In genomic region chr7:117715784-117716445, GRCh38 we compare ENCODE assay signal across 8 cellular contexts.
A peak's percentile ranks its signal among the peaks of the same experiment; 100 is the strongest.
DNase-seq lines count a peak whose midpoint lies in the region; ATAC-seq and TF ChIP-seq lines count a peak whose summit lies in the region.

No MANE protein-coding gene starts in this region.

- intact Hi-C loops in esophagus muscularis mucosa (cut with DNase I), result no loop called here

- no peaks in the 10 kb centered on the region for H3K9me3 Mint-ChIP-seq in neural progenitor cell

- peaks cover 1% of the 10 kb centered on the region for H3K4me1 Mint-ChIP-seq in neural progenitor cell

- 76% methylated on average over 3 of the region's 3 CpGs for WGBS in esophagus muscularis mucosa

- peak in 4 of 6 experiments; percentile 30 to 77 (median 75) for TF ChIP-seq CTCF in Peyer's patch (IDR thresholded peaks at IDR 0.05)
- peak in 2 of 3 experiments; percentile 23 to 52 for TF ChIP-seq CTCF in esophagus muscularis mucosa (IDR thresholded peaks at IDR 0.05)
- peak; percentile 68 for TF ChIP-seq CTCF in neural progenitor cell (IDR thresholded peaks at IDR 0.05)

- H3K27ac Mint-ChIP-seq in neural progenitor cell, result no peak overlapping the region

- TF ChIP-seq POLR2A in Peyer's patch (IDR thresholded peaks at IDR 0.05), result no peak
- no peak for TF ChIP-seq POLR2A in esophagus muscularis mucosa (IDR thresholded peaks at IDR 0.05; ENCODE audit: low read depth)

- H3K4me1 ChIP-seq in Peyer's patch (peaks cover 0 to 9% (median 0%) of the 10 kb centered on the region in 4 donors), esophagus muscularis mucosa (no peaks in the 10 kb centered on the region), neural progenitor cell (no peaks in the 10 kb centered on the region)

- ATAC-seq in GM21825 (IDR thresholded peaks at IDR 0.05; ENCODE audit: unreplicated experiment), result peak; percentile 92

- peak; percentile 55 for DNase-seq in SIG-M5 treated with dmso at 0.1 percent for 504 hours (lab: John Stamatoyannopoulos, UW; ENCODE audit: unreplicated experiment)
- no peak for DNase-seq in SIG-M5 (lab: John Stamatoyannopoulos, UW)
- DNase-seq in Jurkat, Clone E6-1 (ENCODE audit: low read depth, low spot score), result peak; percentile 78
- peak in 1 of 3 donors; percentile 64 for DNase-seq in Peyer's patch
- DNase-seq in esophagus muscularis mucosa (ENCODE audit: extremely low spot score), result no peak
- DNase-seq in neural progenitor cell (ENCODE audit: low spot score), result peak; percentile 64
- no peak for DNase-seq in T1000 (lab: John Stamatoyannopoulos, UW)

- peaks cover 2% of the 10 kb centered on the region for H3K36me3 Mint-ChIP-seq in neural progenitor cell

- H3K4me3 ChIP-seq in Jurkat, Clone E6-1 (ENCODE audit: low read length), result no peak overlapping the region
- H3K4me3 ChIP-seq in Peyer's patch (no peak overlapping the region), esophagus muscularis mucosa (no peak overlapping the region), neural progenitor cell (no peak overlapping the region)

- H3K9ac ChIP-seq in neural progenitor cell, result no peak overlapping the region

- H3K27me3 ChIP-seq in Peyer's patch, result no peaks in the 10 kb centered on the region
- no peaks in the 10 kb centered on the region for H3K27me3 ChIP-seq in esophagus muscularis mucosa
- no peaks in the 10 kb centered on the region for H3K27me3 ChIP-seq in neural progenitor cell

- no peaks in the 10 kb centered on the region for H4K20me1 ChIP-seq in neural progenitor cell (ENCODE audit: low read depth)

- H3K36me3 ChIP-seq in Peyer's patch (no peaks in the 10 kb centered on the region), esophagus muscularis mucosa (peaks cover 0 to 40% (median 6%) of the 10 kb centered on the region in 4 donors), neural progenitor cell (peaks cover 6% of the 10 kb centered on the region)

- no peaks in the 10 kb centered on the region for H3K27me3 Mint-ChIP-seq in neural progenitor cell (ENCODE audit: insufficient read depth, low read depth)

- no peak overlapping the region for H3K4me2 ChIP-seq in neural progenitor cell

- TF ChIP-seq EP300 in esophagus muscularis mucosa (IDR thresholded peaks at IDR 0.05), result no peak

- H2AFZ ChIP-seq in neural progenitor cell (replicated peaks), result no peak overlapping the region

- H3K9me3 ChIP-seq in Peyer's patch, result no peaks in the 10 kb centered on the region
- no peaks in the 10 kb centered on the region for H3K9me3 ChIP-seq in esophagus muscularis mucosa
- H3K9me3 ChIP-seq in neural progenitor cell (ENCODE audit: low read depth), result no peaks in the 10 kb centered on the region

- no peaks in the 10 kb centered on the region for H3K79me2 ChIP-seq in neural progenitor cell (ENCODE audit: low read depth)

- H3K27ac ChIP-seq in Peyer's patch (no peak overlapping the region), esophagus muscularis mucosa (replicated peaks in 1 of 4) (no peak overlapping the region), neural progenitor cell (no peak overlapping the region)

- no peaks in the 10 kb centered on the region for H3F3A ChIP-seq in neural progenitor cell (ENCODE audit: low read depth)

- H3K4me3 Mint-ChIP-seq in neural progenitor cell, result no peak overlapping the region

Comparison
In these comparisons a context has a peak if more than half of its experiments do, and no peak if none do; other contexts are left out.
1. DNase-seq: peak in SIG-M5 treated with dmso at 0.1 percent for 504 hours (single experiment), Jurkat, Clone E6-1 (single experiment) and neural progenitor cell (single experiment); none in SIG-M5 (single experiment), esophagus muscularis mucosa (single experiment) and T1000 (single experiment).
2. Peak in every context shown above with its lines, with median percentiles within 50 percentile points of each other: CTCF ChIP-seq.